Comparison of ENCODE assay signal across 1 cellular context in the genomic region with DNA sequence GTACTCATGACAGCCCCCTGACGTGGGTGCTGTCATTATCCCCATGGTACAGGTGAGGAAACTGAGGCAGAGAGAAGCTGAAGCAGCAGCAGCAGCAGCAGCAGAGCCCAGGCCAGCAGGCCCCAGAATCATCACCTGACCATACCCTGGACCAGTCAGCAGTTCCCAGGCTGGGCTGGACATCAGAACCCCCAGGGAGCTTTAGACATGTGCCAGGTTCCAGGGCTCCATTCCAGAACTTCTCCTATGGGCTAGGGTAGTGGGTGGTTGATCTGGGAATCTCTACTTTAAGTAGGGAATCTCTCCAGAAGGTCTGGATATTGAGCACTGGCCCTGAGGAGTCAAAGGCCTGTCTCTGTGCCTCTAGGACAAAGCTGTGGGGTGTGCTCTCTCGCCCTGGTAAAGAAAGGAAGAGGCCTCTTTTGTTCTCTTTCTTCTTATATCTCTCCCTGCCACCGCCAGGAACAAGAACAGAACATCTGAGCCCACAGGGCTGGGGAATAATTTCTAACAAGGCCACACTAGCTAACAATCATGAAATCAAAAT.
TF ChIP-seq lines count a peak whose summit lies in the region.

No MANE protein-coding gene starts in this region.

TF ChIP-seq in IMR-90, 13 proteins besides CTCF, POLR2A, EP300 and RAD21:
- TF ChIP-seq, protein P1, sequence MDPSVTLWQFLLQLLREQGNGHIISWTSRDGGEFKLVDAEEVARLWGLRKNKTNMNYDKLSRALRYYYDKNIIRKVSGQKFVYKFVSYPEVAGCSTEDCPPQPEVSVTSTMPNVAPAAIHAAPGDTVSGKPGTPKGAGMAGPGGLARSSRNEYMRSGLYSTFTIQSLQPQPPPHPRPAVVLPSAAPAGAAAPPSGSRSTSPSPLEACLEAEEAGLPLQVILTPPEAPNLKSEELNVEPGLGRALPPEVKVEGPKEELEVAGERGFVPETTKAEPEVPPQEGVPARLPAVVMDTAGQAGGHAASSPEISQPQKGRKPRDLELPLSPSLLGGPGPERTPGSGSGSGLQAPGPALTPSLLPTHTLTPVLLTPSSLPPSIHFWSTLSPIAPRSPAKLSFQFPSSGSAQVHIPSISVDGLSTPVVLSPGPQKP (IDR thresholded peaks at IDR 0.05; ENCODE audit: borderline replicate concordance, low read depth, low read length): no peak
- TF ChIP-seq RCOR1 (IDR thresholded peaks at IDR 0.05; ENCODE audit: insufficient replicate concordance, low read length) (no peak), MAZ (IDR thresholded peaks at IDR 0.05; ENCODE audit: borderline replicate concordance, low read depth, low read length) (no peak)
- TF ChIP-seq, protein P2, sequence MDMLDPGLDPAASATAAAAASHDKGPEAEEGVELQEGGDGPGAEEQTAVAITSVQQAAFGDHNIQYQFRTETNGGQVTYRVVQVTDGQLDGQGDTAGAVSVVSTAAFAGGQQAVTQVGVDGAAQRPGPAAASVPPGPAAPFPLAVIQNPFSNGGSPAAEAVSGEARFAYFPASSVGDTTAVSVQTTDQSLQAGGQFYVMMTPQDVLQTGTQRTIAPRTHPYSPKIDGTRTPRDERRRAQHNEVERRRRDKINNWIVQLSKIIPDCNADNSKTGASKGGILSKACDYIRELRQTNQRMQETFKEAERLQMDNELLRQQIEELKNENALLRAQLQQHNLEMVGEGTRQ (IDR thresholded peaks at IDR 0.05; ENCODE audit: low read depth, low read length): peak; percentile 36; the same call in 1 of the 2 replicates
